In the genomic region with DNA sequence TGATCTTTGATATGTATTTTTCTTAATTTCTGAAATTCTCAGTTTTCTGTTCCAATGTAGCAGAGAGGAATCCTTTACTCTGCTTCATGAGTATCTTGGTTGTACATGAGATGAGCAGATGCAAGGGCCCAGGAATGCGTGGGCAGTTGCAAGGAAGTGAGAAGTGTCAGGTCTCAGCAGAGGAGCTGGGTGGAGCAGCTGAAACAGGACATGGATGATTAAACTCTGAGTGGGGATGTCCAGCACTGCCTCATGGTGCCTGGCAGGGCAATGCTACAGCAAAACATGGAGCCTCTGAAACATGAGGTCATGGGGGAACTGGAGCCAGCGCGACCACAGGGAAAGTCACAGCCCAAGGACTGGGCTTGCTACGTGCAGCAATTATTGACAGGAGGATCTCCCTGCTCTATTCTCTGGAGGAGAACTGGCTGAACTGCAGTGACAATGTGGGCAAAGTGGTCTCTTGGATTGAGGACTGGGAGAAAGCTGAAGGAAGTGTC, we compare ENCODE assay signal across 1 cellular context.
TF ChIP-seq lines count a peak whose summit lies in the region.

No MANE protein-coding gene starts in this region.

TF ChIP-seq in GM12878, 131 proteins besides CTCF, POLR2A, EP300 and RAD21 (continued from another document and continues in another):
- TF ChIP-seq IKZF2 (IDR thresholded peaks at IDR 0.05) (peak; percentile 95), HDGF (IDR thresholded peaks at IDR 0.05) (peak; percentile 73; the same call in 1 of the 2 replicates), EED (IDR thresholded peaks at IDR 0.05; ENCODE audit: low read depth) (peak; percentile 96), JUNB (IDR thresholded peaks at IDR 0.05) (peak; percentile 56), PAX8 (IDR thresholded peaks at IDR 0.05) (no peak), RELB (IDR thresholded peaks at IDR 0.05; ENCODE audit: low read depth) (peak; percentile 90), ZNF274 (IDR thresholded peaks at IDR 0.05; ENCODE audit: insufficient read depth, insufficient read length) (no peak), PKNOX1 (IDR thresholded peaks at IDR 0.05) (peak; percentile 54), PAX5 (IDR thresholded peaks at IDR 0.05; ENCODE audit: borderline replicate concordance, low read depth, low read length) (peak; percentile 98), ATF7 (IDR thresholded peaks at IDR 0.05; ENCODE audit: low read depth) (peak; percentile 94), CBFB (IDR thresholded peaks at IDR 0.05; ENCODE audit: low read depth) (peak; percentile 61; the same call in 1 of the 2 replicates), NFIC (IDR thresholded peaks at IDR 0.05; ENCODE audit: low read depth, low read length) (peak; percentile 94), WRNIP1 (IDR thresholded peaks at IDR 0.05; ENCODE audit: borderline replicate concordance, low read depth, low read length) (no peak), ZNF384 (IDR thresholded peaks at IDR 0.05; ENCODE audit: borderline replicate concordance, low read depth, low read length) (no peak), RUNX3 (IDR thresholded peaks at IDR 0.05; ENCODE audit: low read length) (peak; percentile 92), MYC (IDR thresholded peaks at IDR 0.05; ENCODE audit: insufficient read depth, insufficient read length, insufficient replicate concordance, low read length, severe bottlenecking) (no peak), SRF (IDR thresholded peaks at IDR 0.05; ENCODE audit: low read depth in 2 of 2, low read length in 2 of 2) (0 out of 4 replicates have a peak, but pooled peaks of 1 of the 2 experiments have one; percentile 7), SIX5 (IDR thresholded peaks at IDR 0.05; ENCODE audit: low read depth, low read length, severe bottlenecking) (no peak), YBX1 (IDR thresholded peaks at IDR 0.05) (no peak), NBN (IDR thresholded peaks at IDR 0.05) (peak; percentile 82), MTA2 (IDR thresholded peaks at IDR 0.05; ENCODE audit: low read depth) (peak; percentile 75), LARP7 (IDR thresholded peaks at IDR 0.05) (no peak), MEF2A (IDR thresholded peaks at IDR 0.05; ENCODE audit: insufficient read depth, low read depth, low read length) (0 out of 2 replicates have a peak, but pooled peaks have one; percentile 39), SP1 (IDR thresholded peaks at IDR 0.05; ENCODE audit: low read depth, low read length) (no peak), TCF3 (IDR thresholded peaks at IDR 0.05; ENCODE audit: borderline replicate concordance, insufficient read depth, low read depth, low read length) (peak; percentile 51; the same call in 1 of the 2 replicates), POU2F2 (IDR thresholded peaks at IDR 0.05; ENCODE audit: borderline replicate concordance, low read depth, low read length) (peak; percentile 65; the same call in 1 of the 3 replicates), NRF1 (conservative IDR thresholded peaks at IDR 0.05; ENCODE audit: low read depth, low read length) (no peak), ESRRA (IDR thresholded peaks at IDR 0.05; ENCODE audit: low read length) (no peak), JUND (IDR thresholded peaks at IDR 0.05; ENCODE audit: low read depth, low read length) (no peak), ZNF207 (IDR thresholded peaks at IDR 0.05; ENCODE audit: borderline replicate concordance) (peak; percentile 26; the same call in 1 of the 2 replicates), HCFC1 (IDR thresholded peaks at IDR 0.05; ENCODE audit: low read length) (no peak), NR2C2 (IDR thresholded peaks at IDR 0.05; ENCODE audit: borderline replicate concordance, control insufficient read depth, insufficient read length, low read depth) (no peak), KDM1A (IDR thresholded peaks at IDR 0.05; ENCODE audit: borderline replicate concordance) (no peak), CUX1 (IDR thresholded peaks at IDR 0.05; ENCODE audit: insufficient replicate concordance, low read depth, low read length) (no peak)
- TF ChIP-seq, protein P1, sequence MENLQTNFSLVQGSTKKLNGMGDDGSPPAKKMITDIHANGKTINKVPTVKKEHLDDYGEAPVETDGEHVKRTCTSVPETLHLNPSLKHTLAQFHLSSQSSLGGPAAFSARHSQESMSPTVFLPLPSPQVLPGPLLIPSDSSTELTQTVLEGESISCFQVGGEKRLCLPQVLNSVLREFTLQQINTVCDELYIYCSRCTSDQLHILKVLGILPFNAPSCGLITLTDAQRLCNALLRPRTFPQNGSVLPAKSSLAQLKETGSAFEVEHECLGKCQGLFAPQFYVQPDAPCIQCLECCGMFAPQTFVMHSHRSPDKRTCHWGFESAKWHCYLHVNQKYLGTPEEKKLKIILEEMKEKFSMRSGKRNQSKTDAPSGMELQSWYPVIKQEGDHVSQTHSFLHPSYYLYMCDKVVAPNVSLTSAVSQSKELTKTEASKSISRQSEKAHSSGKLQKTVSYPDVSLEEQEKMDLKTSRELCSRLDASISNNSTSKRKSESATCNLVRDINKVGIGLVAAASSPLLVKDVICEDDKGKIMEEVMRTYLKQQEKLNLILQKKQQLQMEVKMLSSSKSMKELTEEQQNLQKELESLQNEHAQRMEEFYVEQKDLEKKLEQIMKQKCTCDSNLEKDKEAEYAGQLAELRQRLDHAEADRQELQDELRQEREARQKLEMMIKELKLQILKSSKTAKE (IDR thresholded peaks at IDR 0.05; ENCODE audit: low read depth, poor library complexity, severe bottlenecking): peak; percentile 36
- TF ChIP-seq, protein P2, sequence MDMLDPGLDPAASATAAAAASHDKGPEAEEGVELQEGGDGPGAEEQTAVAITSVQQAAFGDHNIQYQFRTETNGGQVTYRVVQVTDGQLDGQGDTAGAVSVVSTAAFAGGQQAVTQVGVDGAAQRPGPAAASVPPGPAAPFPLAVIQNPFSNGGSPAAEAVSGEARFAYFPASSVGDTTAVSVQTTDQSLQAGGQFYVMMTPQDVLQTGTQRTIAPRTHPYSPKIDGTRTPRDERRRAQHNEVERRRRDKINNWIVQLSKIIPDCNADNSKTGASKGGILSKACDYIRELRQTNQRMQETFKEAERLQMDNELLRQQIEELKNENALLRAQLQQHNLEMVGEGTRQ (IDR thresholded peaks at IDR 0.05; ENCODE audit: borderline replicate concordance, low read depth, low read length): no peak
- TF ChIP-seq, protein P3, sequence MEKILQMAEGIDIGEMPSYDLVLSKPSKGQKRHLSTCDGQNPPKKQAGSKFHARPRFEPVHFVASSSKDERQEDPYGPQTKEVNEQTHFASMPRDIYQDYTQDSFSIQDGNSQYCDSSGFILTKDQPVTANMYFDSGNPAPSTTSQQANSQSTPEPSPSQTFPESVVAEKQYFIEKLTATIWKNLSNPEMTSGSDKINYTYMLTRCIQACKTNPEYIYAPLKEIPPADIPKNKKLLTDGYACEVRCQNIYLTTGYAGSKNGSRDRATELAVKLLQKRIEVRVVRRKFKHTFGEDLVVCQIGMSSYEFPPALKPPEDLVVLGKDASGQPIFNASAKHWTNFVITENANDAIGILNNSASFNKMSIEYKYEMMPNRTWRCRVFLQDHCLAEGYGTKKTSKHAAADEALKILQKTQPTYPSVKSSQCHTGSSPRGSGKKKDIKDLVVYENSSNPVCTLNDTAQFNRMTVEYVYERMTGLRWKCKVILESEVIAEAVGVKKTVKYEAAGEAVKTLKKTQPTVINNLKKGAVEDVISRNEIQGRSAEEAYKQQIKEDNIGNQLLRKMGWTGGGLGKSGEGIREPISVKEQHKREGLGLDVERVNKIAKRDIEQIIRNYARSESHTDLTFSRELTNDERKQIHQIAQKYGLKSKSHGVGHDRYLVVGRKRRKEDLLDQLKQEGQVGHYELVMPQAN (conservative IDR thresholded peaks at IDR 0.05): no peak
- TF ChIP-seq, protein P4, sequence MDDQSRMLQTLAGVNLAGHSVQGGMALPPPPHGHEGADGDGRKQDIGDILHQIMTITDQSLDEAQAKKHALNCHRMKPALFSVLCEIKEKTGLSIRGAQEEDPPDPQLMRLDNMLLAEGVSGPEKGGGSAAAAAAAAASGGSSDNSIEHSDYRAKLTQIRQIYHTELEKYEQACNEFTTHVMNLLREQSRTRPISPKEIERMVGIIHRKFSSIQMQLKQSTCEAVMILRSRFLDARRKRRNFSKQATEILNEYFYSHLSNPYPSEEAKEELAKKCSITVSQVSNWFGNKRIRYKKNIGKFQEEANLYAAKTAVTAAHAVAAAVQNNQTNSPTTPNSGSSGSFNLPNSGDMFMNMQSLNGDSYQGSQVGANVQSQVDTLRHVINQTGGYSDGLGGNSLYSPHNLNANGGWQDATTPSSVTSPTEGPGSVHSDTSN (IDR thresholded peaks at IDR 0.05; ENCODE audit: insufficient replicate concordance, low read depth, low read length): no peak
- TF ChIP-seq, protein P5, sequence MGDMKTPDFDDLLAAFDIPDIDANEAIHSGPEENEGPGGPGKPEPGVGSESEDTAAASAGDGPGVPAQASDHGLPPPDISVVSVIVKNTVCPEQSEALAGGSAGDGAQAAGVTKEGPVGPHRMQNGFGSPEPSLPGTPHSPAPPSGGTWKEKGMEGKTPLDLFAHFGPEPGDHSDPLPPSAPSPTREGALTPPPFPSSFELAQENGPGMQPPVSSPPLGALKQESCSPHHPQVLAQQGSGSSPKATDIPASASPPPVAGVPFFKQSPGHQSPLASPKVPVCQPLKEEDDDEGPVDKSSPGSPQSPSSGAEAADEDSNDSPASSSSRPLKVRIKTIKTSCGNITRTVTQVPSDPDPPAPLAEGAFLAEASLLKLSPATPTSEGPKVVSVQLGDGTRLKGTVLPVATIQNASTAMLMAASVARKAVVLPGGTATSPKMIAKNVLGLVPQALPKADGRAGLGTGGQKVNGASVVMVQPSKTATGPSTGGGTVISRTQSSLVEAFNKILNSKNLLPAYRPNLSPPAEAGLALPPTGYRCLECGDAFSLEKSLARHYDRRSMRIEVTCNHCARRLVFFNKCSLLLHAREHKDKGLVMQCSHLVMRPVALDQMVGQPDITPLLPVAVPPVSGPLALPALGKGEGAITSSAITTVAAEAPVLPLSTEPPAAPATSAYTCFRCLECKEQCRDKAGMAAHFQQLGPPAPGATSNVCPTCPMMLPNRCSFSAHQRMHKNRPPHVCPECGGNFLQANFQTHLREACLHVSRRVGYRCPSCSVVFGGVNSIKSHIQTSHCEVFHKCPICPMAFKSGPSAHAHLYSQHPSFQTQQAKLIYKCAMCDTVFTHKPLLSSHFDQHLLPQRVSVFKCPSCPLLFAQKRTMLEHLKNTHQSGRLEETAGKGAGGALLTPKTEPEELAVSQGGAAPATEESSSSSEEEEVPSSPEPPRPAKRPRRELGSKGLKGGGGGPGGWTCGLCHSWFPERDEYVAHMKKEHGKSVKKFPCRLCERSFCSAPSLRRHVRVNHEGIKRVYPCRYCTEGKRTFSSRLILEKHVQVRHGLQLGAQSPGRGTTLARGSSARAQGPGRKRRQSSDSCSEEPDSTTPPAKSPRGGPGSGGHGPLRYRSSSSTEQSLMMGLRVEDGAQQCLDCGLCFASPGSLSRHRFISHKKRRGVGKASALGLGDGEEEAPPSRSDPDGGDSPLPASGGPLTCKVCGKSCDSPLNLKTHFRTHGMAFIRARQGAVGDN (IDR thresholded peaks at IDR 0.05): peak; percentile 20; the same call in 1 of the 2 replicates
- TF ChIP-seq, protein P6, sequence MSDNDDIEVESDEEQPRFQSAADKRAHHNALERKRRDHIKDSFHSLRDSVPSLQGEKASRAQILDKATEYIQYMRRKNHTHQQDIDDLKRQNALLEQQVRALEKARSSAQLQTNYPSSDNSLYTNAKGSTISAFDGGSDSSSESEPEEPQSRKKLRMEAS (IDR thresholded peaks at IDR 0.05; ENCODE audit: low read depth, low read length): no peak
